ENCODE assay signal across 12 cellular contexts in genomic region chr6:131023834-131024504, GRCh38. TPM values are rescaled to one million over a fixed set of nuclear protein-coding genes. Genes with fewer than 3 reads are reported as not detected.
A peak's percentile ranks its signal among the peaks of the same experiment; 100 is the strongest.
DNase-seq lines count a peak whose midpoint lies in the region; ATAC-seq, FAIRE-seq and TF ChIP-seq lines count a peak whose summit lies in the region.
"Had no signal": no experiment of that assay in that cellular context is flagged by ENCODE, and none has a peak within 500 bp of the region (broad histone marks: within the 10 kb centered on the region; RNA-seq: fewer than 3 reads in every experiment).

No MANE protein-coding gene starts in this region.

- peak overlapping the region; percentile 45 for H3K4me3 ChIP-seq in ACC112 (ENCODE audit: low read depth, low read length)
- H3K4me3 ChIP-seq in SJSA1, result no peak overlapping the region
- no peak overlapping the region for H3K4me3 ChIP-seq in fibroblast of villous mesenchyme (ENCODE audit: low read depth, low read length)
- H3K4me3 ChIP-seq: lung had no signal

- no peak for DNase-seq in H54 (ENCODE audit: insufficient read length, low spot score)
- peak in 1 of 2 experiments; percentile 57 for DNase-seq in SJSA1 (ENCODE audit: low read depth in 1 of 2, low spot score in 2 of 2)
- DNase-seq in fibroblast of villous mesenchyme (ENCODE audit: low read depth), result peak; percentile 65
- no peak for DNase-seq in OCI-M1 (lab: John Stamatoyannopoulos, UW)
- DNase-seq in stimulated activated CD4-positive, alpha-beta T cell treated with anti-CD3 and anti-CD28 coated beads, Interleukin-4, amount 100 ng/mL, for 1 hour, result no peak
- no peak for DNase-seq in amygdala (lab: John Stamatoyannopoulos, UW)
- DNase-seq: activated naive CD4-positive, alpha-beta T cell had no signal

- H3K27ac ChIP-seq in ACC112 (ENCODE audit: low read depth, low read length) (peak overlapping the region; percentile 54), SJSA1 (peak overlapping the region; percentile 20)
- H3K27ac ChIP-seq: C4-2B, VCaP had no signal

- H2AFZ ChIP-seq in ACC112 (ENCODE audit: low read length, unreplicated experiment), result no peak overlapping the region

- H3K27me3 ChIP-seq in ACC112 (ENCODE audit: insufficient read depth, low read length) (no peaks in the 10 kb centered on the region), SJSA1 (replicated peaks) (no peaks in the 10 kb centered on the region)

- peak; percentile 86 for FAIRE-seq in H54 (lab: Jason Lieb, UNC)

- no peak for TF ChIP-seq CTCF in fibroblast of villous mesenchyme (IDR thresholded peaks at IDR 0.05; ENCODE audit: insufficient read depth, low read depth, low read length)

- H3K36me3 ChIP-seq in ACC112 (ENCODE audit: insufficient read depth, low read length) (no peaks in the 10 kb centered on the region), SJSA1 (no peaks in the 10 kb centered on the region)

- H3K79me2 ChIP-seq in ACC112 (ENCODE audit: control insufficient read depth, insufficient read depth, low read length, unreplicated experiment), result peaks cover 48% of the 10 kb centered on the region

- no peak for TF ChIP-seq POLR2A in H54 (IDR thresholded peaks at IDR 0.05; ENCODE audit: low read depth, low read length)

- peaks cover 10% of the 10 kb centered on the region for H3K4me1 ChIP-seq in ACC112 (ENCODE audit: control insufficient read depth, insufficient read depth, low read length, unreplicated experiment)
- peaks cover 27% of the 10 kb centered on the region for H3K4me1 ChIP-seq in SJSA1 (replicated peaks)

- ATAC-seq in GM21526 (IDR thresholded peaks at IDR 0.05; ENCODE audit: low FRiP score, unreplicated experiment), result no peak

- H3K9me3 ChIP-seq in SJSA1 (replicated peaks), result no peaks in the 10 kb centered on the region

RNA-seq across cellular contexts. Expression of gene EPB41L2, which starts 39.1 kb away (rescaled TPM):
- total RNA-seq in SJSA1 (2014; rRNA removed; shearing (Covaris generic)), result 73.6 and 76.9 TPM in 2 replicates
- total RNA-seq in fibroblast of villous mesenchyme, result 40.2 and 44.8 TPM in 2 replicates
